Comparison of ENCODE assay signal across 12 cellular contexts in the genomic region with DNA sequence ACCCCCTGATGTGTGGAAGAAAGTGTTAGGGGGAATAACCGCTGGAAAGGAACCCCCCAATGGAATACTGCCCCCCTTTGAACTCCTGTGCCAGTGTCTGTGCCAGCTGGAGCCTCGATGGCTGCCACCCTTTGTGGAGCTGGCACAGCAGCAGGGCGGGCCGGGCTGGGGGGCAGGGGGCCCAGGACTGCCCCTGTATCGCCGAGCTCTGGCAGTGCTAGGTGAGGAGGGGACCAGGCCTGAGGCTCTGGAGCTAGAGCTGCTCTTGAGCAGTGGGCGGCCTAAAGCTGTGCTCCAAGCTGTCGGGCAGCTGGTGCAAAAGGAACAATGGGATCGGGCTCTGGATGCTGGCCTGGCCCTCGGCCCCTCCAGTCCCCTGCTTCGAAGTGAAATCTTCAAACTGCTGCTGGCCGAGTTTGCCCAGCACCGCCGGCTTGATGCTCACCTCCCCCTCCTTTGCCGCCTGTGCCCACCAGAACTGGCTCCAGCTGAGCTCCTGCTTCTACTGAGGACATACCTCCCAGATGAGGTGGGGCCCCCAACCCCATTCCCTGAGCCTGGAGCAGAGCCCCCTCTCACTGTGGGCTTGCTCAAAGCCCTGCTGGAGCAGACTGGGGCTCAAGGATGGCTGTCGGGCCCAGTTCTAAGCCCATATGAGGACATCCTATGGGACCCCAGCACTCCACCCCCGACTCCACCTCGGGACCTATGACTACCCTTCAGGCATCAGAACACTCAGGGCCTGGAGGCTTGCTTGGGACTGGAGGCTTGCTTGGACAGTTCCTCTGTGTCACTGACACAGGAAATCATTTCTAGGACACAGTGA. TPM values are rescaled to one million over a fixed set of nuclear protein-coding genes. Genes with fewer than 3 reads are reported as not detected.
A peak's percentile ranks its signal among the peaks of the same experiment; 100 is the strongest.
DNase-seq lines count a peak whose midpoint lies in the region; ATAC-seq and TF ChIP-seq lines count a peak whose summit lies in the region.
"Had no signal": no experiment of that assay in that cellular context is flagged by ENCODE, and none has a peak within 500 bp of the region (broad histone marks: within the 10 kb centered on the region; RNA-seq: fewer than 3 reads in every experiment).

No MANE protein-coding gene starts in this region.

- peak overlapping the region; percentile 13 for H3K27ac ChIP-seq in CD4-positive, alpha-beta T cell (ENCODE audit: low read depth, low read length)
- H3K27ac ChIP-seq in coronary artery (no peak overlapping the region), neuronal stem cell (replicated peaks; ENCODE audit: low read length) (no peak overlapping the region)

- H2BK120ac ChIP-seq in neuronal stem cell (ENCODE audit: low read depth, low read length): no peak overlapping the region

- H3K9me3 ChIP-seq in CD4-positive, alpha-beta T cell (ENCODE audit: control insufficient read depth, low read length): no peaks in the 10 kb centered on the region
- peaks cover 0 to 2% of the 10 kb centered on the region in 2 donors for H3K9me3 ChIP-seq in neuronal stem cell (replicated peaks in 1 of 2; ENCODE audit: control insufficient read depth in 2 of 2, insufficient read depth in 1 of 2, low read depth in 1 of 2, low read length in 2 of 2)
- H3K9me3 ChIP-seq: ovary had no signal

- H3K14ac ChIP-seq in neuronal stem cell (ENCODE audit: low read length): no peak overlapping the region

- no peaks in the 10 kb centered on the region for H3K27me3 Mint-ChIP-seq in CD4-positive, alpha-beta T cell
- no peaks in the 10 kb centered on the region; the same call in 1 of the 2 replicates for H3K27me3 Mint-ChIP-seq in HFFc6 (ENCODE audit: insufficient read depth)

- no peak overlapping the region for H3K4ac ChIP-seq in neuronal stem cell (ENCODE audit: low read length)

- peak overlapping the region; percentile 73 for H3K27ac Mint-ChIP-seq in CD4-positive, alpha-beta T cell
- H3K27ac Mint-ChIP-seq in HFFc6: no peak overlapping the region

- H3K36me3 ChIP-seq in neuronal stem cell (replicated peaks in 1 of 2; ENCODE audit: control insufficient read depth in 2 of 2, insufficient read depth in 2 of 2, low read length in 2 of 2): peaks cover 5 to 34% of the 10 kb centered on the region in 2 donors
- H3K36me3 ChIP-seq: ovary had no signal

- POLR2A ChIA-PET in CD4-positive, alpha-beta T cell (lab: Charles Lee): interaction anchor here (1.1 kb wide), 1 partner anchor 12 kb away, joined by 7 read pairs; the partner anchor contains the start of gene ARMH3

- H3K9ac ChIP-seq in neuronal stem cell (ENCODE audit: low read depth, low read length, poor library complexity): no peak overlapping the region

- DNase-seq in CD4-positive, alpha-beta T cell: no peak
- DNase-seq in HFFc6: no peak
- no peak for DNase-seq in coronary artery (ENCODE audit: low spot score)
- no peak for DNase-seq in neuronal stem cell (ENCODE audit: low spot score)
- no peak for DNase-seq in SHP77 treated with DMSO at 0.1 percent for 48 hours (lab: John Stamatoyannopoulos, UW)
- no peak for DNase-seq in NCI-H774 (lab: John Stamatoyannopoulos, UW)
- no peak for DNase-seq in NCI-H2081 (lab: John Stamatoyannopoulos, UW)
- DNase-seq: kidney; OCI-M1; stimulated activated CD4-positive, alpha-beta T cell treated with anti-CD3 and anti-CD28 coated beads, Interleukin-1b, Interleukin-23, amount 100 ng/mL, for 48 hours; stimulated activated naive CD4-positive, alpha-beta T cell had no signal

- H3K4me2 ChIP-seq in neuronal stem cell (ENCODE audit: insufficient read depth, low read length, poor library complexity, severe bottlenecking): no peak overlapping the region

- no peak overlapping the region for H2AFZ ChIP-seq in neuronal stem cell (ENCODE audit: low read length)

- no peak overlapping the region for H2AK5ac ChIP-seq in neuronal stem cell (ENCODE audit: low read depth, low read length)

- peaks cover 7 to 8% of the 10 kb centered on the region in 2 donors for H3K4me1 ChIP-seq in neuronal stem cell (ENCODE audit: control insufficient read depth in 2 of 2, insufficient read depth in 1 of 2, low read depth in 1 of 2, low read length in 2 of 2)

- CTCF ChIA-PET in CD4-positive, alpha-beta T cell (lab: Charles Lee): interaction anchor here (0.9 kb wide), 1 partner anchor 178 kb away, joined by 4 read pairs; no protein-coding TSS in a partner anchor

- intact Hi-C loops in CD4-positive, alpha-beta T cell (cut with DNase I, micrococcal nuclease): loop anchor here (2.0 to 10.0 kb wide), 3 partner anchors 50 to 677 kb away; partner anchors contain the start of genes KCNIP2 (in 1 of the 2) and WBP1L (in 1 of the 2)

- peak overlapping the region; percentile 56 for H2BK5ac ChIP-seq in neuronal stem cell (ENCODE audit: low read length)

- WGBS in neuronal stem cell (ENCODE audit: extremely low coverage in 2 of 2, insufficient read length in 2 of 2, insufficient replicate concordance in 1 of 2), 2 donors: no CpG with 5 or more reads among the region's 18 CpGs

- peaks cover 3% of the 10 kb centered on the region for H3K79me1 ChIP-seq in neuronal stem cell (ENCODE audit: low read depth, low read length)

- H3K18ac ChIP-seq in neuronal stem cell (ENCODE audit: low read length): no peak overlapping the region

- peaks cover 23% of the 10 kb centered on the region for H3K4me1 Mint-ChIP-seq in CD4-positive, alpha-beta T cell (ENCODE audit: low read depth)
- peaks cover 33% of the 10 kb centered on the region for H3K4me1 Mint-ChIP-seq in HFFc6 (ENCODE audit: low read depth)

- no peaks in the 10 kb centered on the region for H3K9me3 Mint-ChIP-seq in CD4-positive, alpha-beta T cell
- no peaks in the 10 kb centered on the region for H3K9me3 Mint-ChIP-seq in HFFc6

- H3K36me3 Mint-ChIP-seq in CD4-positive, alpha-beta T cell (ENCODE audit: low read depth): peaks cover 3% of the 10 kb centered on the region
- H3K36me3 Mint-ChIP-seq in HFFc6 (ENCODE audit: low read depth): no peaks in the 10 kb centered on the region; the same call in 1 of the 2 replicates

- no peak overlapping the region for H4K8ac ChIP-seq in neuronal stem cell (ENCODE audit: low read depth, low read length)

- no peaks in the 10 kb centered on the region for H3K27me3 ChIP-seq in CD4-positive, alpha-beta T cell (ENCODE audit: control insufficient read depth, insufficient read depth, low read length)
- peaks cover 0 to 12% (median 0%) of the 10 kb centered on the region in 3 experiments for H3K27me3 ChIP-seq in neuronal stem cell (ENCODE audit: control insufficient read depth in 3 of 3, insufficient read depth in 3 of 3, low read depth in 1 of 3, low read length in 3 of 3)
- H3K27me3 ChIP-seq: ovary had no signal

- H3K23ac ChIP-seq in neuronal stem cell (ENCODE audit: low read depth, low read length, poor library complexity): peak overlapping the region; percentile 33

- H3K4me3 ChIP-seq in coronary artery: peak overlapping the region; percentile 27
- peak overlapping the region in 1 of 2 donors; percentile 23 for H3K4me3 ChIP-seq in neuronal stem cell (ENCODE audit: low read length in 2 of 2)
- H3K4me3 ChIP-seq: ovary had no signal

- no peak overlapping the region for H4K91ac ChIP-seq in neuronal stem cell (ENCODE audit: low read depth, low read length, poor library complexity)

- TF ChIP-seq CTCF in CD4-positive, alpha-beta T cell (IDR thresholded peaks at IDR 0.05): no peak
- TF ChIP-seq CTCF in HFFc6 (IDR thresholded peaks at IDR 0.05): no peak
- TF ChIP-seq CTCF in coronary artery (IDR thresholded peaks at IDR 0.05): no peak

- H2BK12ac ChIP-seq in neuronal stem cell (ENCODE audit: low read length): no peak overlapping the region

- H3K4me3 Mint-ChIP-seq in CD4-positive, alpha-beta T cell: peak overlapping the region; percentile 90
- peak overlapping the region; percentile 56 for H3K4me3 Mint-ChIP-seq in HFFc6

- no peak overlapping the region for H2BK15ac ChIP-seq in neuronal stem cell (ENCODE audit: low read length)

- no peak for ATAC-seq in CD4-positive, alpha-beta T cell (ENCODE audit: poor library complexity)

RNA-seq across cellular contexts. Expression of gene HPS6, which starts 2.2 kb away (rescaled TPM):
- total RNA-seq in CD4-positive, alpha-beta T cell: 10 to 100 TPM; 12.8 to 15.0 TPM
- 10 to 100 TPM; 22.0 to 29.4 (median 24.0) TPM for total RNA-seq in HFFc6 (2021; fragmentation: NEBNext Ultra II Directional; extraction: Animal tissue kit (Norgen Biotek cat#: 25700))
- 6.3 TPM for polyA plus RNA-seq in neuronal stem cell (2013, experiment 1 of 2)
- 6.3 TPM for polyA plus RNA-seq in neuronal stem cell (2013, experiment 2 of 2)

RNA-seq across cellular contexts. Expression of gene ARMH3, which starts 11.3 kb away (rescaled TPM):
- 10 to 100 TPM; 17.7 to 18.9 TPM for total RNA-seq in CD4-positive, alpha-beta T cell
- total RNA-seq in HFFc6 (2021; fragmentation: NEBNext Ultra II Directional; extraction: Animal tissue kit (Norgen Biotek cat#: 25700)): 10 to 100 TPM; 18.0 to 21.7 (median 18.8) TPM
- polyA plus RNA-seq in neuronal stem cell (2013, experiment 1 of 2): 6.7 TPM
- polyA plus RNA-seq in neuronal stem cell (2013, experiment 2 of 2): 6.5 TPM

RNA-seq across cellular contexts. Expression of gene LDB1, which starts 52.9 kb away (rescaled TPM):
- 100 to 1,000 TPM; 116 to 117 TPM for total RNA-seq in CD4-positive, alpha-beta T cell
- total RNA-seq in HFFc6 (2021; fragmentation: NEBNext Ultra II Directional; extraction: Animal tissue kit (Norgen Biotek cat#: 25700)): 10 to 100 TPM; 51.6 to 64.8 (median 59.3) TPM
- 88.5 TPM for polyA plus RNA-seq in neuronal stem cell (2013, experiment 1 of 2)
- polyA plus RNA-seq in neuronal stem cell (2013, experiment 2 of 2): 86.1 TPM
